Comparison of ENCODE assay signal across 8 cellular contexts in the genomic region with DNA sequence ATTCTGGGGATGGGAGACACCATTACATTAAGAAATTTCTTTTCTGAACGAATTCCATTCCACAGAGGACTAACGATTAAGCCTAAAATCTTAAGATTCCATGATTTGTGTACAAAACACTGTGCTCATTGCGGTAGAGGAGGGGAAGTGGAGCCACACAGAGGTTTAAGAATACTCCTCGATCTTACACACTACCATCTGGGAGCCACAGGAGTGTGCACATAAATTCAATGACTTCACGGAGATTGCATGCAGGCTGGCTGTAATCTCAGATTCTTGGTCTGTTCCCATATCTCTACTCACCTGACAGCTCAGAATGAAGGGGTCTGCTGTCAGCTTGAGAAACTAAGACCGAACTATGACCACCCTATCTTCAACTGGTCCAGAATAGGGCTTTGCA. TPM values are rescaled to one million over a fixed set of nuclear protein-coding genes. Genes with fewer than 3 reads are reported as not detected.
DNase-seq lines count a peak whose midpoint lies in the region; ATAC-seq and TF ChIP-seq lines count a peak whose summit lies in the region.

No MANE protein-coding gene starts in this region.

- H3K27me3 ChIP-seq in liver (ENCODE audit: control insufficient read depth in 4 of 4, insufficient read depth in 4 of 4, low read length in 3 of 4) (no peaks in the 10 kb centered on the region), upper lobe of left lung (no peaks in the 10 kb centered on the region)

- no peaks in the 10 kb centered on the region for H3K9me3 ChIP-seq in liver (ENCODE audit: control insufficient read depth in 4 of 4, low read length in 3 of 4)
- no peaks in the 10 kb centered on the region for H3K9me3 ChIP-seq in upper lobe of left lung

- H3K27me3 Mint-ChIP-seq in activated naive CD4-positive, alpha-beta T cell treated with anti-CD3 and anti-CD28 coated beads, Interleukin-2, amount 10 ng/mL, durations not matched to agents 7 days and 5 days = peaks cover 17% of the 10 kb centered on the region

- H3K36me3 ChIP-seq in liver (ENCODE audit: control insufficient read depth in 4 of 4, insufficient read depth in 3 of 4, low read depth in 1 of 4, low read length in 3 of 4) (peaks cover 0 to 5% (median 2%) of the 10 kb centered on the region in 4 donors), upper lobe of left lung (peaks cover 0 to 23% (median 6%) of the 10 kb centered on the region in 4 donors)

- TF ChIP-seq RAD21 in liver (IDR thresholded peaks at IDR 0.05) = no peak

- peak overlapping the region; percentile 73 to 95 for H3K9ac ChIP-seq in liver (ENCODE audit: low read depth in 1 of 2, low read length in 2 of 2)

- ATAC-seq in upper lobe of left lung (ENCODE audit: low FRiP score in 2 of 2) = no peak
- no peak for ATAC-seq in left lobe of liver
- no peak for ATAC-seq in HG03095 (IDR thresholded peaks at IDR 0.05; ENCODE audit: unreplicated experiment)

- H3K4me1 Mint-ChIP-seq in activated naive CD4-positive, alpha-beta T cell treated with anti-CD3 and anti-CD28 coated beads, Interleukin-2, amount 10 ng/mL, durations not matched to agents 7 days and 5 days = peaks cover 35% of the 10 kb centered on the region

- TF ChIP-seq EP300 in upper lobe of left lung (IDR thresholded peaks at IDR 0.05) = no peak

- peak overlapping the region; percentile 86 for H3K4me3 Mint-ChIP-seq in activated naive CD4-positive, alpha-beta T cell treated with anti-CD3 and anti-CD28 coated beads, Interleukin-2, amount 10 ng/mL, durations not matched to agents 7 days and 5 days

- TF ChIP-seq POLR2A in upper lobe of left lung (IDR thresholded peaks at IDR 0.05) = no peak

- H3K27ac Mint-ChIP-seq in activated naive CD4-positive, alpha-beta T cell treated with anti-CD3 and anti-CD28 coated beads, Interleukin-2, amount 10 ng/mL, durations not matched to agents 7 days and 5 days = peak overlapping the region; percentile 94

- peaks cover 17% of the 10 kb centered on the region for H3K36me3 Mint-ChIP-seq in activated naive CD4-positive, alpha-beta T cell treated with anti-CD3 and anti-CD28 coated beads, Interleukin-2, amount 10 ng/mL, durations not matched to agents 7 days and 5 days

- H3K4me1 ChIP-seq in liver (ENCODE audit: control insufficient read depth in 4 of 4, insufficient read depth in 4 of 4, low read length in 3 of 4) (peaks cover 2 to 19% (median 12%) of the 10 kb centered on the region in 4 donors), upper lobe of left lung (peaks cover 18 to 42% (median 20%) of the 10 kb centered on the region in 4 donors)

- CTCF ChIA-PET in activated naive CD4-positive, alpha-beta T cell treated with anti-CD3 and anti-CD28 coated beads, Interleukin-2, amount 10 ng/mL, durations not matched to agents 7 days and 5 days (lab: Charles Lee) = interaction anchor here (1.5 kb wide), 1 partner anchor 11 kb away, joined by 8 read pairs; no protein-coding TSS in a partner anchor

- H3K27ac ChIP-seq in liver (ENCODE audit: low read depth in 1 of 2, low read length in 2 of 2) (peak overlapping the region; percentile 91 to 94), upper lobe of left lung (peak overlapping the region; percentile 88 to 98 (median 94))

- TF ChIP-seq CTCF in liver (IDR thresholded peaks at IDR 0.05; ENCODE audit: low read depth, low read length, missing input control) (no peak), upper lobe of left lung (IDR thresholded peaks at IDR 0.05) (no peak)

- WGBS in liver = 17% methylated on average over 6 of the region's 6 CpGs
- 8 to 15% methylated on average over 6 of the region's 6 CpGs for WGBS in upper lobe of left lung, 2 donors

- no peak for DNase-seq in activated naive CD4-positive, alpha-beta T cell treated with anti-CD3 and anti-CD28 coated beads, Interleukin-2, amount 10 ng/mL, durations not matched to agents 7 days and 5 days
- no peak for DNase-seq in activated naive CD4-positive, alpha-beta T cell (lab: John Stamatoyannopoulos, UW)
- DNase-seq in amniotic epithelial cell (ENCODE audit: low read depth) (peak; percentile 51), upper lobe of left lung (no peak), left lobe of liver (ENCODE audit: low spot score) (no peak), KG1 (lab: John Stamatoyannopoulos, UW) (no peak)

- H3K9me3 Mint-ChIP-seq in activated naive CD4-positive, alpha-beta T cell treated with anti-CD3 and anti-CD28 coated beads, Interleukin-2, amount 10 ng/mL, durations not matched to agents 7 days and 5 days = no peaks in the 10 kb centered on the region

- H3K4me3 ChIP-seq in liver (ENCODE audit: low read depth in 1 of 3, low read length in 3 of 3) = peak overlapping the region; percentile 75 to 97 (median 96)
- H3K4me3 ChIP-seq in upper lobe of left lung = peak overlapping the region; percentile 80 to 97 (median 93)

TF ChIP-seq in liver, 16 proteins besides CTCF, POLR2A, EP300 and RAD21:
- TF ChIP-seq ZBTB33 (IDR thresholded peaks at IDR 0.05) (no peak), HNF4A (conservative IDR thresholded peaks at IDR 0.05) (no peak), HNF4G (IDR thresholded peaks at IDR 0.05) (no peak), ATF3 (IDR thresholded peaks at IDR 0.05) (no peak), RXRA (IDR thresholded peaks at IDR 0.05) (no peak)

RNA-seq across cellular contexts. Expression of gene VPS4B, which starts 0.8 kb away (rescaled TPM):
- total RNA-seq in liver = 10 to 100 TPM; 18.6 to 20.6 TPM
- 10 to 100 TPM; 12.2 to 17.7 TPM for polyA plus RNA-seq in liver
- 10 to 100 TPM; 24.1 to 63.7 (median 37.9) TPM for total RNA-seq in upper lobe of left lung
- 24.7 TPM for total RNA-seq in left lobe of liver

RNA-seq across cellular contexts. Expression of gene KDSR, which starts 54.5 kb away (rescaled TPM):
- total RNA-seq in liver = 10 to 100 TPM; 11.3 to 34.1 TPM
- 10 to 100 TPM; 28.7 to 37.2 TPM for polyA plus RNA-seq in liver
- total RNA-seq in upper lobe of left lung = 10 to 100 TPM; 26.2 to 68.8 (median 45.2) TPM
- 49.0 TPM for total RNA-seq in left lobe of liver

RNA-seq across cellular contexts. Expression of gene SERPINB5, which starts 55.2 kb away (rescaled TPM):
- total RNA-seq in liver = not detected
- polyA plus RNA-seq in liver = under 1 TPM in 1 of 2 donors, not detected in 1; 0.05 TPM
- total RNA-seq in upper lobe of left lung = under 1 TPM in 2 of 6 donors, not detected in 4; 0.61 to 0.98 TPM
- not detected for total RNA-seq in left lobe of liver
